Comparison of ENCODE assay signal across 8 cellular contexts in the genomic region with DNA sequence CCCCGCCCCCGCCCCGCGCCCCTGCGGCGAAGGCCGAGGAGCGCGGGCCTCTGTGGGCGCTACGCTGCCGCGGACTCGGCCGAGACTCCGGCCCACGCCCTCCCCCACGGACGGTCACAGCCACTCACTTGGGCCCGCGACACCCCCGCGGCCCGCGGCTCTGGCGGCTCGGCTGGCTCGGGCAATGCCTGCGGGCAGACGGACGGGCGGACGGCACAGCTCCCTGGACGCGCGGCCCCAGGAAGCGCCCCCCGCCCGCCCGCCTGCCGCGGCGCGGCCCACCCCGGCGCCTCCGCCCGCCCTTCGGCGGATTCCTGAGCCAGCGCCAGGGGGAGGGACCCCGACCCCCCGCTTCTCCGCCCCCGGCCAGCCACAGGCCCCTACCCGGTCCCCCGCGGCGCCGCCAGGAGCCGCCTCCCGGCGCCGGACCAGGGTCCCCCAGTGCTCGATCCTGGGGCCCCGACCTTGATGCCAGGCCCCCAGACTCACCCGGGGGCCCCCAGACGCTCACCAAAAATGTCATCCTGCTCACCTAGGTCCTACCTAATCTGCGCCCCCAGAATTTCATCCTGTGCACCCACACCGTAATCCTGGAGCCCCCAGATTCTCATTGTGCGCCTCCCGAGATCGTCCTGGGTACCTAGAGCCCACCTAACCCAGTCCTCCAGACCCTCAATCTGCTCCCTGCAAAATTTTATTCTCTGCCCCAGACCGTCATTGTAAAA. TPM values are rescaled to one million over a fixed set of nuclear protein-coding genes. Genes with fewer than 3 reads are reported as not detected.
DNase-seq lines count a peak whose midpoint lies in the region; ATAC-seq and TF ChIP-seq lines count a peak whose summit lies in the region.

A gene (minus strand): TSS at position 246 of the 725 bp plus-strand sequence. CDS start 446 bp downstream, outside the sequence.

- H3K36me3 ChIP-seq in SJSA1, result peaks cover 47% of the 10 kb centered on the region

- H3K9me3 Mint-ChIP-seq in nephron progenitor cell, result no peaks in the 10 kb centered on the region

- peaks cover under 1% of the 10 kb centered on the region for H3K36me3 Mint-ChIP-seq in nephron progenitor cell (ENCODE audit: low read depth)

- peak; percentile 47 for DNase-seq in Daoy (ENCODE audit: low read depth)
- DNase-seq in SJSA1 (ENCODE audit: low read depth in 1 of 2, low spot score in 2 of 2), result peak in 1 of 2 experiments; percentile 84
- peak; percentile 53 for DNase-seq in fibroblast of gingiva (ENCODE audit: low read depth)
- DNase-seq in nephron progenitor cell, result peak; percentile 74
- DNase-seq in NCI-H510A (lab: John Stamatoyannopoulos, UW), result no peak
- DNase-seq in dedifferentiated amniotic fluid mesenchymal stem cell (ENCODE audit: extremely low spot score), result no peak
- no peak for DNase-seq in CD1c-positive myeloid dendritic cell (ENCODE audit: extremely low spot score)

- peaks cover 35% of the 10 kb centered on the region for H3K4me1 ChIP-seq in SJSA1 (replicated peaks)

- no peaks in the 10 kb centered on the region for H3K27me3 ChIP-seq in SJSA1 (replicated peaks)

- H3K4me3 ChIP-seq in SJSA1, result peak within 1 kb of the TSS; percentile 68

- H3K4me1 Mint-ChIP-seq in nephron progenitor cell, result peaks cover 38% of the 10 kb centered on the region

- H3K4me3 Mint-ChIP-seq in nephron progenitor cell, result peak within 1 kb of the TSS; percentile 91

- ATAC-seq in GM18868 (IDR thresholded peaks at IDR 0.05; ENCODE audit: unreplicated experiment), result no peak

- no peaks in the 10 kb centered on the region for H3K27me3 Mint-ChIP-seq in nephron progenitor cell (ENCODE audit: low read depth, poor library complexity)

- 0 out of 2 replicates have a peak, but pooled peaks cover 3% of the 10 kb centered on the region for H3K9me3 ChIP-seq in SJSA1 (replicated peaks)

- peak within 1 kb of the TSS; percentile 83 for H3K27ac Mint-ChIP-seq in nephron progenitor cell

- H3K27ac ChIP-seq in SJSA1, result peak within 1 kb of the TSS; percentile 57

- no peak for TF ChIP-seq CTCF in nephron progenitor cell (IDR thresholded peaks at IDR 0.05)

RNA-seq across cellular contexts. Expression of the gene that starts here (rescaled TPM):
- total RNA-seq in Daoy (2014; rRNA removed; shearing (Covaris generic)), result 7.1 and 7.4 TPM in 2 replicates
- 120 and 194 TPM in 2 replicates for total RNA-seq in SJSA1 (2014; rRNA removed; shearing (Covaris generic))

Comparison
In these comparisons a context has a peak if more than half of its experiments do, and no peak if none do; other contexts are left out.
1. RNA of the gene that starts here (total RNA-seq): 120 to 194 TPM in SJSA1; 7.1 to 7.4 TPM in Daoy; every median in the first group is over 10 times any median in the second.
2. DNase-seq: peak in Daoy (single experiment), fibroblast of gingiva (single experiment) and nephron progenitor cell (single experiment); none in NCI-H510A (single experiment), dedifferentiated amniotic fluid mesenchymal stem cell (single experiment) and CD1c-positive myeloid dendritic cell (single experiment).